1 cellular context compared by ENCODE assay signal in the genomic region with DNA sequence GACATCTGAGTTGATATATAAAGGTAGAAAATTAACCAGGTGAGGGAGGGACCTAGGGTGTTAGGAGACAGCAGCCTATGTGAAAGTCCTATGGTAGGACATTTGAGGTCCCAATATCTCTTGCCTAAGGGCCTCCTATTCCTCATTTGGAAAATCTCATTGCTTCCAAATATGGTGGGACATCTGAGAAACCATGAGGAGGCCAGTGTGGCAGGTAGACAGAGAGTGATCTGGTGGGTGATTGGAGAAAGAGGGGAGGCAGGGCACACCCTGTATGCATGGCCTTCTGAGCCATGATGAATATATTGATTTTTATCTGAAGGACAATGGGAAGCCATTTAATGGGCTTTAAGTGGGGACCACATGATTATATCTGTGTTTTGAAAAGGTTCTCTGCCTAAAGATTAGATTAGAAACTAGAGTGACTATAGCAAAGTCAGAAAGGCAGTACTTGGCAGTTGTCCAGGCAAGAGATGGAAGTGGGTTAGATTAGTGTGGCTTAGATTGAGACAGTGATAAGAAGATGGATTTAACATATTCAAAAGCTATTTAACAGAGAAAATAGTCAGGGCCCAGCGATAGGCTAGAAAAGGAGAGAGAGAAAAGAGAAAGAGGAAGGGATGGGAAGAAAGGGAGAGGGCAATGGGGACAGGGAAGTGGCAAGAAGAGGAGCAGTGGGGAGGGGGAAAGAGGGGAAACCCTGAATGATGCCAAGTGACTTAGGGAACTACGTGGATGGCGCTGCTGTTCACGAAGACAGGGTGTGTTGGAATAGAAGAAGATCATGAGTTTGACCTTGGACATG.
TF ChIP-seq lines count a peak whose summit lies in the region.

No MANE protein-coding gene starts in this region.

TF ChIP-seq in WTC11, 78 proteins besides CTCF, POLR2A, EP300 and RAD21 (continued from another document):
- TF ChIP-seq, protein P1, sequence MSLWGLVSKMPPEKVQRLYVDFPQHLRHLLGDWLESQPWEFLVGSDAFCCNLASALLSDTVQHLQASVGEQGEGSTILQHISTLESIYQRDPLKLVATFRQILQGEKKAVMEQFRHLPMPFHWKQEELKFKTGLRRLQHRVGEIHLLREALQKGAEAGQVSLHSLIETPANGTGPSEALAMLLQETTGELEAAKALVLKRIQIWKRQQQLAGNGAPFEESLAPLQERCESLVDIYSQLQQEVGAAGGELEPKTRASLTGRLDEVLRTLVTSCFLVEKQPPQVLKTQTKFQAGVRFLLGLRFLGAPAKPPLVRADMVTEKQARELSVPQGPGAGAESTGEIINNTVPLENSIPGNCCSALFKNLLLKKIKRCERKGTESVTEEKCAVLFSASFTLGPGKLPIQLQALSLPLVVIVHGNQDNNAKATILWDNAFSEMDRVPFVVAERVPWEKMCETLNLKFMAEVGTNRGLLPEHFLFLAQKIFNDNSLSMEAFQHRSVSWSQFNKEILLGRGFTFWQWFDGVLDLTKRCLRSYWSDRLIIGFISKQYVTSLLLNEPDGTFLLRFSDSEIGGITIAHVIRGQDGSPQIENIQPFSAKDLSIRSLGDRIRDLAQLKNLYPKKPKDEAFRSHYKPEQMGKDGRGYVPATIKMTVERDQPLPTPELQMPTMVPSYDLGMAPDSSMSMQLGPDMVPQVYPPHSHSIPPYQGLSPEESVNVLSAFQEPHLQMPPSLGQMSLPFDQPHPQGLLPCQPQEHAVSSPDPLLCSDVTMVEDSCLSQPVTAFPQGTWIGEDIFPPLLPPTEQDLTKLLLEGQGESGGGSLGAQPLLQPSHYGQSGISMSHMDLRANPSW (CRISPR knock-in tag; conservative IDR thresholded peaks at IDR 0.05; ENCODE audit: low read depth), result no peak
